Comparison of ENCODE assay signal across 8 cellular contexts in genomic region chr3:194769020-194769643, GRCh38.
DNase-seq lines count a peak whose midpoint lies in the region; ATAC-seq and TF ChIP-seq lines count a peak whose summit lies in the region.

No MANE protein-coding gene starts in this region.

- no peak overlapping the region for H2BK120ac ChIP-seq in H9 (ENCODE audit: low read depth, low read length, poor library complexity, severe bottlenecking)

- no peak overlapping the region for H3K23ac ChIP-seq in H9 (ENCODE audit: insufficient read length, low read depth, low read length)

- intact Hi-C loops in testis (cut with DNase I; ENCODE audit: low total_unique reads) = no loop called here

- H3K36me3 ChIP-seq in ES-I3 (ENCODE audit: insufficient read depth, low read length) = no peaks in the 10 kb centered on the region
- no peaks in the 10 kb centered on the region for H3K36me3 ChIP-seq in MM.1S (replicated peaks; ENCODE audit: insufficient read depth, low read length)
- H3K36me3 ChIP-seq in SJSA1 = no peaks in the 10 kb centered on the region
- no peaks in the 10 kb centered on the region for H3K36me3 ChIP-seq in testis (ENCODE audit: low read depth, missing control alignments)

- peaks cover 15 to 21% of the 10 kb centered on the region in 2 experiments for H3K4me1 Mint-ChIP-seq in H9
- peaks cover 21% of the 10 kb centered on the region for H3K4me1 Mint-ChIP-seq in activated naive CD4-positive, alpha-beta T cell treated with anti-CD3 and anti-CD28 coated beads, Interleukin-2, amount 10 ng/mL, durations not matched to agents 7 days and 5 days

- H2BK20ac ChIP-seq in H9 (ENCODE audit: low read depth, low read length, poor library complexity, severe bottlenecking) = no peak overlapping the region

- peak overlapping the region; percentile 72 to 79 for H3K4me3 Mint-ChIP-seq in H9
- H3K4me3 Mint-ChIP-seq in activated naive CD4-positive, alpha-beta T cell treated with anti-CD3 and anti-CD28 coated beads, Interleukin-2, amount 10 ng/mL, durations not matched to agents 7 days and 5 days = peak overlapping the region; percentile 68

- H3K27ac ChIP-seq in H9 (ENCODE audit: insufficient read length, low read depth, low read length) (no peak overlapping the region), MM.1S (ENCODE audit: low read length) (peak overlapping the region; percentile 33; the same call in 1 of the 2 replicates), SJSA1 (no peak overlapping the region), testis (no peak overlapping the region)

- no peaks in the 10 kb centered on the region for H3K79me1 ChIP-seq in H9 (ENCODE audit: insufficient read depth, low read depth, low read length, poor library complexity, severe bottlenecking)

- H4K5ac ChIP-seq in H9 (ENCODE audit: insufficient read length, low read depth, low read length) = no peak overlapping the region

- H3K9me2 ChIP-seq in MM.1S (replicated peaks; ENCODE audit: insufficient read depth, low read length) = no peaks in the 10 kb centered on the region

- H3K27me3 Mint-ChIP-seq in H9 (ENCODE audit: low read depth) = peaks cover 72% of the 10 kb centered on the region
- H3K27me3 Mint-ChIP-seq in activated naive CD4-positive, alpha-beta T cell treated with anti-CD3 and anti-CD28 coated beads, Interleukin-2, amount 10 ng/mL, durations not matched to agents 7 days and 5 days = peaks cover 43% of the 10 kb centered on the region

- WGBS in H9 (ENCODE audit: extremely low coverage, insufficient read length, low lambda C conversion rate) = no CpG with 5 or more reads among the region's 16 CpGs
- 1 to 3% methylated on average over 13 to 16 of the region's 16 CpGs for WGBS in testis, 2 donors

- peak; percentile 94 for ATAC-seq in omental fat pad (ENCODE audit: low FRiP score)

- H3K4me2 ChIP-seq in H9 (ENCODE audit: insufficient read depth, insufficient read length, low read length) (peak overlapping the region; percentile 52), MM.1S (ENCODE audit: low read depth, low read length) (peak overlapping the region; percentile 86)

- H3K9me3 ChIP-seq in ES-I3 (ENCODE audit: control insufficient read depth, insufficient read depth, low read length) (no peaks in the 10 kb centered on the region), H9 (ENCODE audit: control insufficient read depth, low read depth, low read length) (no peaks in the 10 kb centered on the region), MM.1S (replicated peaks; ENCODE audit: insufficient read depth, low read length) (no peaks in the 10 kb centered on the region), SJSA1 (replicated peaks) (no peaks in the 10 kb centered on the region), testis (no peaks in the 10 kb centered on the region)

- H3K27ac Mint-ChIP-seq in H9 = no peak overlapping the region; a peak in 1 of 7 replicates
- peak overlapping the region; percentile 77 for H3K27ac Mint-ChIP-seq in activated naive CD4-positive, alpha-beta T cell treated with anti-CD3 and anti-CD28 coated beads, Interleukin-2, amount 10 ng/mL, durations not matched to agents 7 days and 5 days

- no peak overlapping the region for H3K56ac ChIP-seq in H9 (ENCODE audit: insufficient read length, low read depth, low read length)

- peaks cover 4% of the 10 kb centered on the region; the same call in 1 of the 2 replicates for H3F3A ChIP-seq in MM.1S (ENCODE audit: insufficient read depth, low read length)

- H3K9ac ChIP-seq in ES-I3 (ENCODE audit: low read depth, low read length) (peak overlapping the region; percentile 71; the same call in 1 of the 2 replicates), H9 (ENCODE audit: extremely low read depth, insufficient read length, low read length) (no peak overlapping the region), MM.1S (ENCODE audit: low read length) (peak overlapping the region; percentile 37; the same call in 1 of the 2 replicates)

- TF ChIP-seq POLR2A in testis (IDR thresholded peaks at IDR 0.05) = no peak

- H2BK12ac ChIP-seq in H9 (ENCODE audit: insufficient read length, low read depth, low read length) = no peak overlapping the region

- peak overlapping the region; percentile 61 for H3K4me3 ChIP-seq in MM.1S (ENCODE audit: low read length)
- peak overlapping the region; percentile 28 for H3K4me3 ChIP-seq in SJSA1
- H3K4me3 ChIP-seq in testis = peak overlapping the region in 1 of 2 donors; percentile 20

- H3K36me3 Mint-ChIP-seq in H9 (ENCODE audit: insufficient read depth in 1 of 3, low read depth in 3 of 3) = no peaks in the 10 kb centered on the region; a peak in 1 of 7 replicates
- H3K36me3 Mint-ChIP-seq in activated naive CD4-positive, alpha-beta T cell treated with anti-CD3 and anti-CD28 coated beads, Interleukin-2, amount 10 ng/mL, durations not matched to agents 7 days and 5 days = no peaks in the 10 kb centered on the region

- H3K79me2 ChIP-seq in H9 (ENCODE audit: insufficient read depth, low read length) = no peaks in the 10 kb centered on the region
- H3K79me2 ChIP-seq in MM.1S (ENCODE audit: low read length) = no peaks in the 10 kb centered on the region

- H2AK5ac ChIP-seq in H9 (ENCODE audit: insufficient read length, low read length) = no peak overlapping the region

- H3K27me3 ChIP-seq in H9 (ENCODE audit: insufficient read depth, low read length) = peaks cover 3% of the 10 kb centered on the region; the same call in 1 of the 2 replicates
- H3K27me3 ChIP-seq in MM.1S (replicated peaks; ENCODE audit: insufficient read depth, low read length) = no peaks in the 10 kb centered on the region
- H3K27me3 ChIP-seq in SJSA1 (replicated peaks) = no peaks in the 10 kb centered on the region
- no peaks in the 10 kb centered on the region for H3K27me3 ChIP-seq in testis

- H2BK15ac ChIP-seq in H9 (ENCODE audit: low read depth, low read length) = no peak overlapping the region

- TF ChIP-seq CTCF in H9 (conservative IDR thresholded peaks at IDR 0.05) (no peak), MM.1S (IDR thresholded peaks at IDR 0.05; ENCODE audit: low read length) (no peak), omental fat pad (IDR thresholded peaks at IDR 0.05) (no peak), testis (IDR thresholded peaks at IDR 0.05) (no peak)

- H4K91ac ChIP-seq in H9 (ENCODE audit: insufficient read length, low read depth, low read length) = no peak overlapping the region

- DNase-seq in H9 = peak; percentile 97
- peak; percentile 100 for DNase-seq in MM.1S
- peak; percentile 88 to 92 for DNase-seq in SJSA1 (ENCODE audit: low read depth in 1 of 2, low spot score in 2 of 2)
- peak; percentile 97 for DNase-seq in activated naive CD4-positive, alpha-beta T cell treated with anti-CD3 and anti-CD28 coated beads, Interleukin-2, amount 10 ng/mL, durations not matched to agents 7 days and 5 days
- peak; percentile 89 for DNase-seq in glomerular visceral epithelial cell (ENCODE audit: extremely low spot score)
- DNase-seq in omental fat pad (ENCODE audit: low spot score) = peak; percentile 81
- peak; percentile 99 for DNase-seq in testis

- no peaks in the 10 kb centered on the region for H4K20me1 ChIP-seq in H9 (ENCODE audit: control insufficient read depth, insufficient read depth, insufficient read length)
- H4K20me1 ChIP-seq in MM.1S (ENCODE audit: insufficient read depth, low read length) = no peaks in the 10 kb centered on the region

- H3K23me2 ChIP-seq in H9 (ENCODE audit: insufficient read length, low read depth, low read length, poor library complexity, severe bottlenecking) = no peaks in the 10 kb centered on the region

- H3K14ac ChIP-seq in H9 (ENCODE audit: insufficient read depth, low read length) = no peak overlapping the region

- no peak overlapping the region for H3K18ac ChIP-seq in H9 (ENCODE audit: insufficient read length, low read depth, low read length)

- H3K4ac ChIP-seq in H9 (ENCODE audit: low read depth, low read length) = no peak overlapping the region

- no peak overlapping the region for H2AFZ ChIP-seq in H9 (ENCODE audit: low read length)
- H2AFZ ChIP-seq in MM.1S (ENCODE audit: low read length) = peak overlapping the region; percentile 88

- no peaks in the 10 kb centered on the region; a peak in 1 of 5 replicates for H3K9me3 Mint-ChIP-seq in H9
- H3K9me3 Mint-ChIP-seq in activated naive CD4-positive, alpha-beta T cell treated with anti-CD3 and anti-CD28 coated beads, Interleukin-2, amount 10 ng/mL, durations not matched to agents 7 days and 5 days = no peaks in the 10 kb centered on the region

- no peak overlapping the region for H2BK5ac ChIP-seq in H9 (ENCODE audit: insufficient read length, low read length)

- no peak overlapping the region for H4K8ac ChIP-seq in H9 (replicated peaks; ENCODE audit: insufficient read length, low read depth, low read length)

- H3K4me1 ChIP-seq in ES-I3 (ENCODE audit: insufficient read depth, low read length) = no peaks in the 10 kb centered on the region; the same call in 1 of the 2 replicates
- no peaks in the 10 kb centered on the region; the same call in 1 of the 2 replicates for H3K4me1 ChIP-seq in H9 (ENCODE audit: insufficient read depth, low read length)
- H3K4me1 ChIP-seq in MM.1S (ENCODE audit: low read length) = peaks cover 5% of the 10 kb centered on the region; the same call in 1 of the 2 replicates
- peaks cover 20% of the 10 kb centered on the region for H3K4me1 ChIP-seq in SJSA1 (replicated peaks)
- H3K4me1 ChIP-seq in testis = peaks cover 3% of the 10 kb centered on the region

- CTCF ChIA-PET in activated naive CD4-positive, alpha-beta T cell treated with anti-CD3 and anti-CD28 coated beads, Interleukin-2, amount 10 ng/mL, durations not matched to agents 7 days and 5 days (lab: Charles Lee) = interaction anchor here (1.3 kb wide), 1 partner anchor 86 kb away, joined by 5 read pairs; no protein-coding TSS in a partner anchor

- H3T11ph ChIP-seq in H9 (ENCODE audit: low read length) = no peak overlapping the region
